Comparison of ENCODE assay signal across 18 cellular contexts in the genomic region with DNA sequence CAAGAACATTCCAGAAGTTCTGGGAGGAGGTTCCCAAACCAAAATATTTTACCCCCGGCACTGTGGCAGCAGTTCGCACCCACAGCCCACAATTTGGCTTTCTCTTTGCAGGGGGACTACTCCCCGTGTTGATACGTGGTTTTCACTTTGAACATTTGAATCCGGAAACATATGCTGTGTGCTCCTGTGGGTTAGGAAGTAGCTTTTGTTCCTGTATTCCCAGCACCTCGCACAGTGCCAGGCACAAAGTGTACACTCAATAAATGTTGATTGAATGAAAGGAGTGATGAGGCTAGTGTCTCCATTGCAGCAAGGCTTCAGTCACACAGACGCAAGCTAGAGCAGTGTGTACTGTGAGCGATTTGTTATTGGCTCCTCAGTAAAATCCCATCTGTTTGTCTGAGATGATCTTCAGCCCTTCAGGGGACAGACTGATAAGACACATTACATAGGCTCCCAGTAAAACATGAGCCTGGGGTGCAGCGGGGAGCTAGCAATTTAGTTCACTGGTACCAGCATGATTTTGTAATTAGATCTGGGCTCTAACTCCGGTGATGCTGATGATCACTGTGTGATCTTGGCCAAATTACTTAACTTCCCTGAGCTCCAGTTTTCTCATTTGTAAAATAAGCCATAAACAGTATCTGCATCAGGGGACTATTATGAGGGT. TPM values are rescaled to one million over a fixed set of nuclear protein-coding genes. Genes with fewer than 3 reads are reported as not detected.
A peak's percentile ranks its signal among the peaks of the same experiment; 100 is the strongest.
DNase-seq lines count a peak whose midpoint lies in the region; ATAC-seq and TF ChIP-seq lines count a peak whose summit lies in the region.
"Had no signal": no experiment of that assay in that cellular context is flagged by ENCODE, and none has a peak within 500 bp of the region (broad histone marks: within the 10 kb centered on the region; RNA-seq: fewer than 3 reads in every experiment).

No MANE protein-coding gene starts in this region.

- no peaks in the 10 kb centered on the region for H3K36me3 Mint-ChIP-seq in CD8-positive, alpha-beta T cell
- H3K36me3 Mint-ChIP-seq in chondrocyte (ENCODE audit: low read depth), result peaks cover 14% of the 10 kb centered on the region
- H3K36me3 Mint-ChIP-seq: memory B cell had no signal

- H2BK5ac ChIP-seq in trophoblast cell (ENCODE audit: low read depth, low read length, poor library complexity), result no peak overlapping the region

- no peak for TF ChIP-seq POLR2A in uterus (IDR thresholded peaks at IDR 0.05)

- H3K27ac Mint-ChIP-seq in CD8-positive, alpha-beta T cell, result peak overlapping the region; percentile 50
- H3K27ac Mint-ChIP-seq in chondrocyte (ENCODE audit: unreplicated experiment), result no peak overlapping the region
- H3K27ac Mint-ChIP-seq: memory B cell; T-helper 1 cell treated with Interleukin-12 subunit alpha and Interleukin-12 subunit beta and Interleukin-4 antibody, amounts not matched to agents 30 μg/mL and 1 μg/mL, for 36 hours had no signal

- no peak overlapping the region for H3K4me2 ChIP-seq in trophoblast cell (ENCODE audit: low read length)

- H3K23ac ChIP-seq in trophoblast cell (ENCODE audit: low read length), result no peak overlapping the region

- intact Hi-C loops in CD8-positive, alpha-beta T cell (cut with DNase I, micrococcal nuclease), result loop anchor here in 1 of 2 experiments (10.0 kb wide), 1 partner anchor 88 kb away; no protein-coding TSS in a partner anchor
- intact Hi-C loops in uterus (cut with DNase I; ENCODE audit: low total_unique reads), result no loop called here

- no peak overlapping the region for H3K27ac ChIP-seq in CD8-positive, alpha-beta T cell (ENCODE audit: low read depth, low read length)
- H3K27ac ChIP-seq in trophoblast cell (ENCODE audit: low read depth, low read length) (no peak overlapping the region), uterus (no peak overlapping the region)
- H3K27ac ChIP-seq: right lobe of liver had no signal

- H2AFZ ChIP-seq in trophoblast cell (ENCODE audit: insufficient read depth, low read length, poor library complexity), result no peak overlapping the region

- no peaks in the 10 kb centered on the region for H3K9me3 Mint-ChIP-seq in CD8-positive, alpha-beta T cell
- peaks cover 4% of the 10 kb centered on the region for H3K9me3 Mint-ChIP-seq in chondrocyte (ENCODE audit: low read depth)
- H3K9me3 Mint-ChIP-seq: memory B cell had no signal

- peaks cover 37% of the 10 kb centered on the region for H3K4me1 ChIP-seq in CD8-positive, alpha-beta T cell (ENCODE audit: insufficient read depth, low read length)
- peaks cover 12 to 14% of the 10 kb centered on the region in 2 experiments for H3K4me1 ChIP-seq in trophoblast cell (ENCODE audit: control insufficient read depth in 1 of 2, insufficient read depth in 2 of 2, low read length in 2 of 2)
- H3K4me1 ChIP-seq in uterus, result no peaks in the 10 kb centered on the region

- H3K18ac ChIP-seq in trophoblast cell (ENCODE audit: low read length), result no peak overlapping the region

- H3K4ac ChIP-seq in trophoblast cell (ENCODE audit: low read depth, low read length), result no peak overlapping the region

- no peak overlapping the region for H2BK120ac ChIP-seq in trophoblast cell (ENCODE audit: insufficient read depth, low read length, poor library complexity)

- WGBS in trophoblast cell (ENCODE audit: extremely low coverage, insufficient coverage, insufficient read length), result no CpG with 5 or more reads among the region's 10 CpGs

- POLR2A ChIA-PET in CD8-positive, alpha-beta T cell (lab: Charles Lee), result no interaction called here

- ATAC-seq in CD8-positive, alpha-beta T cell, result no peak
- ATAC-seq: activated CD4-positive, CD25-positive, alpha-beta regulatory T cell treated with anti-CD3 and anti-CD28 coated beads, Interleukin-2, amount 50 U/mL, for 24 hours had no signal

- H3K79me2 ChIP-seq in trophoblast cell (ENCODE audit: control insufficient read depth, insufficient read depth, low read length, poor library complexity), result peaks cover 8% of the 10 kb centered on the region

- no peak overlapping the region for H4K12ac ChIP-seq in trophoblast cell (ENCODE audit: low read depth, low read length)

- no peak overlapping the region for H3K4me3 ChIP-seq in CD8-positive, alpha-beta T cell (ENCODE audit: low read depth, low read length)
- H3K4me3 ChIP-seq in trophoblast cell (ENCODE audit: low read depth, low read length), result no peak overlapping the region
- no peak overlapping the region for H3K4me3 ChIP-seq in uterus
- H3K4me3 ChIP-seq: right lobe of liver had no signal

- H3K79me1 ChIP-seq in trophoblast cell (ENCODE audit: low read length), result peaks cover 18% of the 10 kb centered on the region

- DNase-seq in CD8-positive, alpha-beta T cell, result peak in 1 of 7 experiments; percentile 15
- DNase-seq in NCI-H69 (lab: John Stamatoyannopoulos, UW) (peak; percentile 25), dermis microvascular lymphatic vessel endothelial cell (ENCODE audit: low read depth in 2 of 2) (peak; percentile 50 to 57), trophoblast cell (no peak), chondrocyte (ENCODE audit: low spot score) (no peak), T-helper 2 cell (no peak), uterus (no peak)
- DNase-seq: activated naive CD4-positive, alpha-beta T cell treated with anti-CD3 and anti-CD28 coated beads, Interleukin-2, amount 50 U/mL, for 16 hours; effector CD8-positive, alpha-beta T cell; Karpas-422; kidney; NCI-H1417 treated with DMSO at 0.1 percent for 48 hours; right lobe of liver; stimulated activated CD4-positive, alpha-beta T cell treated with anti-CD3 and anti-CD28 coated beads, Interleukin-1b, Interleukin-23, amount 100 ng/mL, for 48 hours had no signal

- peaks cover 38% of the 10 kb centered on the region for H3K4me1 Mint-ChIP-seq in CD8-positive, alpha-beta T cell (ENCODE audit: low read depth)
- H3K4me1 Mint-ChIP-seq in chondrocyte (ENCODE audit: low read depth), result peaks cover 13% of the 10 kb centered on the region

- H3K9me3 ChIP-seq in CD8-positive, alpha-beta T cell (ENCODE audit: low read length), result no peaks in the 10 kb centered on the region
- H3K9me3 ChIP-seq in trophoblast cell (ENCODE audit: insufficient read depth, low read depth, low read length) (no peaks in the 10 kb centered on the region), uterus (no peaks in the 10 kb centered on the region)
- H3K9me3 ChIP-seq: right lobe of liver had no signal

- no peaks in the 10 kb centered on the region for H3K36me3 ChIP-seq in CD8-positive, alpha-beta T cell (ENCODE audit: insufficient read depth, low read length)
- peaks cover 16 to 35% of the 10 kb centered on the region in 2 experiments for H3K36me3 ChIP-seq in trophoblast cell (ENCODE audit: control insufficient read depth in 1 of 2, insufficient read depth in 2 of 2, low read length in 2 of 2)
- H3K36me3 ChIP-seq in uterus, result no peaks in the 10 kb centered on the region
- H3K36me3 ChIP-seq: right lobe of liver had no signal

- no peaks in the 10 kb centered on the region for H3K27me3 ChIP-seq in CD8-positive, alpha-beta T cell (ENCODE audit: insufficient read depth, low read length)
- H3K27me3 ChIP-seq in trophoblast cell (ENCODE audit: insufficient read depth, low read length), result no peaks in the 10 kb centered on the region
- H3K27me3 ChIP-seq in uterus, result no peaks in the 10 kb centered on the region

- no peak overlapping the region for H2AK5ac ChIP-seq in trophoblast cell (ENCODE audit: low read length)

- TF ChIP-seq CTCF in CD8-positive, alpha-beta T cell (IDR thresholded peaks at IDR 0.05), result no peak
- TF ChIP-seq CTCF in chondrocyte (IDR thresholded peaks at IDR 0.05) (no peak), uterus (IDR thresholded peaks at IDR 0.05) (no peak)

- H2BK12ac ChIP-seq in trophoblast cell (ENCODE audit: low read length), result no peak overlapping the region

- H4K8ac ChIP-seq in trophoblast cell (ENCODE audit: low read depth, low read length), result no peak overlapping the region

- CTCF ChIA-PET in CD8-positive, alpha-beta T cell (lab: Charles Lee), result interaction anchor here (1.4 kb wide), 1 partner anchor 10 kb away, joined by 4 read pairs; no protein-coding TSS in a partner anchor

- peak overlapping the region; percentile 19 for H3K9ac ChIP-seq in trophoblast cell (ENCODE audit: low read length)

- H3K14ac ChIP-seq in trophoblast cell (ENCODE audit: low read length), result no peak overlapping the region

- H4K91ac ChIP-seq in trophoblast cell (ENCODE audit: low read depth, low read length), result no peak overlapping the region

- peaks cover 21% of the 10 kb centered on the region for H3K27me3 Mint-ChIP-seq in CD8-positive, alpha-beta T cell (ENCODE audit: low read depth)
- no peaks in the 10 kb centered on the region for H3K27me3 Mint-ChIP-seq in chondrocyte (ENCODE audit: low read depth)

- peak overlapping the region; percentile 82 for H3K4me3 Mint-ChIP-seq in CD8-positive, alpha-beta T cell
- H3K4me3 Mint-ChIP-seq in chondrocyte (ENCODE audit: unreplicated experiment), result no peak overlapping the region
- H3K4me3 Mint-ChIP-seq: T-helper 1 cell treated with Interleukin-12 subunit alpha and Interleukin-12 subunit beta and Interleukin-4 antibody, amounts not matched to agents 30 μg/mL and 1 μg/mL, for 36 hours had no signal

RNA-seq across cellular contexts. Expression of gene LAYN, which starts 2.2 kb away (rescaled TPM):
- total RNA-seq in CD8-positive, alpha-beta T cell, result 10 to 100 TPM in 1 of 2 experiments, 1 to 10 TPM in 1; 9.5 to 11.2 TPM
- 89.7 and 116 TPM in 2 replicates for total RNA-seq in dermis microvascular lymphatic vessel endothelial cell
- polyA plus RNA-seq in trophoblast cell (2013), result 52.4 and 55.7 TPM in 2 replicates
- 10.6 to 12.9 TPM (median 11.5 TPM) in 3 replicates for total RNA-seq in chondrocyte
- total RNA-seq in uterus, result 10 to 100 TPM in 3 of 4 donors, 1 to 10 TPM in 1; 8.5 to 58.2 (median 37.1) TPM

RNA-seq across cellular contexts. Expression of gene HOATZ, which starts 28.2 kb away (rescaled TPM):
- not detected for total RNA-seq in CD8-positive, alpha-beta T cell
- total RNA-seq in dermis microvascular lymphatic vessel endothelial cell, result not detected in 2 replicates
- 1.8 and 2.4 TPM in 2 replicates for polyA plus RNA-seq in trophoblast cell (2013)
- total RNA-seq in chondrocyte, result not detected in 3 replicates
- 1 to 10 TPM in 2 of 4 donors, under 1 TPM in 1, not detected in 1; 0.88 to 2.7 (median 2.6) TPM for total RNA-seq in uterus
- total RNA-seq: kidney, right lobe of liver had no signal

RNA-seq across cellular contexts. Expression of gene BTG4, which starts 30.6 kb away (rescaled TPM):
- not detected for total RNA-seq in CD8-positive, alpha-beta T cell
- total RNA-seq in dermis microvascular lymphatic vessel endothelial cell, result not detected in 2 replicates
- 0.14 and 0.16 TPM in 2 replicates for polyA plus RNA-seq in trophoblast cell (2013)
- not detected in 3 replicates for total RNA-seq in chondrocyte
- total RNA-seq in uterus, result not detected
- total RNA-seq: kidney, right lobe of liver, temporal lobe had no signal

RNA-seq across cellular contexts. Expression of gene SIK2, which starts 59.5 kb away (rescaled TPM):
- total RNA-seq in CD8-positive, alpha-beta T cell, result 1 to 10 TPM; 2.9 to 3.2 TPM
- total RNA-seq in dermis microvascular lymphatic vessel endothelial cell, result 5.5 and 10.5 TPM in 2 replicates
- 6.7 and 6.9 TPM in 2 replicates for polyA plus RNA-seq in trophoblast cell (2013)
- 12.9 to 16.2 TPM (median 14.4 TPM) in 3 replicates for total RNA-seq in chondrocyte
- total RNA-seq in uterus, result 10 to 100 TPM; 11.5 to 27.7 (median 16.7) TPM

Comparison
In these comparisons a context has a peak if more than half of its experiments do, and no peak if none do; other contexts are left out.
1. DNase-seq: peak in NCI-H69 (single experiment) and dermis microvascular lymphatic vessel endothelial cell (2 of 2); none in trophoblast cell (0 of 2), chondrocyte (single experiment), T-helper 2 cell (0 of 5) and uterus (0 of 2).